In the genomic region with DNA sequence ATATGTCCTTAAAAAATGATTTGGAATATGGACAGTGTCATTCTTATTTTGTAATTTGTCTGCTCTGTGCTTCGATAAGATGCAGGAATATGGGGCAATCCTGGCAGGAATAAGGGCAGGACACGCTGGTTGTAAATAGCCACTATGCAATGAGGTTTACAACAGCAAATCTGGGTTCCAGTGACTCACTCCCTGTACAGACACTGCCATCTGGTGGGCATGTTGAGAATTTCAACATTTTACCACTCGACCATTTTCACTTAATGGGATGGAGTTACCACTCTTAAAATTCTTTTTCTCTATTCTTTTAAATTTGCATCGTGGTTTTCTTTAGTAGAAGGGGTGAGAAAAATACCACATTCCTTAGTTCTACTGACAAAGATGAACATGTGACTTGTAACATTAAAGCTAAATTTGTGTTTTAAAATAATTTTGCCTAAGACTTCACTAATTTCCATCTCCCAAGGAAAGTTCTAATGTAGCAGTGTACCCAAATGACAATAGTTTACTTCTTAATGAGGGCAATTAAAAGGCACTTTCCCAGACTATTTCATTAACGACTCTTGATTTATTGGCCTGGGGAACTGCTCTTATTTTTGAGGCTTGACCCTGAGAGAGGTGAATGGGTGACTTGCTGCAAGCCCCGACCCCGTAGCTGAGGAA, we compare ENCODE assay signal across 8 cellular contexts.
A peak's percentile ranks its signal among the peaks of the same experiment; 100 is the strongest.
DNase-seq lines count a peak whose midpoint lies in the region; ATAC-seq and TF ChIP-seq lines count a peak whose summit lies in the region.

No MANE protein-coding gene starts in this region.

- H3K4me3 ChIP-seq in epithelial cell of proximal tubule (ENCODE audit: low read depth, low read length): no peak overlapping the region

- H3K4me1 Mint-ChIP-seq in activated CD4-positive, alpha-beta memory T cell treated with anti-CD3 and anti-CD28 coated beads, Interleukin-2, amount 10 ng/mL, durations not matched to agents 7 days and 5 days: no peaks in the 10 kb centered on the region
- H3K4me1 Mint-ChIP-seq in naive thymus-derived CD8-positive, alpha-beta T cell: no peaks in the 10 kb centered on the region
- peaks cover 17% of the 10 kb centered on the region for H3K4me1 Mint-ChIP-seq in type B pancreatic cell (ENCODE audit: unreplicated experiment)

- no peaks in the 10 kb centered on the region for H3K27me3 Mint-ChIP-seq in activated CD4-positive, alpha-beta memory T cell treated with anti-CD3 and anti-CD28 coated beads, Interleukin-2, amount 10 ng/mL, durations not matched to agents 7 days and 5 days
- H3K27me3 Mint-ChIP-seq in naive thymus-derived CD8-positive, alpha-beta T cell: peaks cover 0 to 10% (median 4%) of the 10 kb centered on the region in 5 donors
- no peaks in the 10 kb centered on the region for H3K27me3 Mint-ChIP-seq in type B pancreatic cell

- POLR2A ChIA-PET in activated CD4-positive, alpha-beta memory T cell treated with anti-CD3 and anti-CD28 coated beads, Interleukin-2, amount 10 ng/mL, durations not matched to agents 7 days and 5 days (lab: Charles Lee): no interaction called here
- POLR2A ChIA-PET in naive thymus-derived CD8-positive, alpha-beta T cell (lab: Charles Lee): interaction anchor here (0.6 kb wide), 1 partner anchor 180 kb away, joined by 3 read pairs; no protein-coding TSS in a partner anchor

- no peak overlapping the region for H3K4me3 Mint-ChIP-seq in activated CD4-positive, alpha-beta memory T cell treated with anti-CD3 and anti-CD28 coated beads, Interleukin-2, amount 10 ng/mL, durations not matched to agents 7 days and 5 days
- H3K4me3 Mint-ChIP-seq in naive thymus-derived CD8-positive, alpha-beta T cell: no peak overlapping the region
- H3K4me3 Mint-ChIP-seq in type B pancreatic cell: no peak overlapping the region

- DNase-seq in COLO668 (lab: John Stamatoyannopoulos, UW; ENCODE audit: unreplicated experiment): peak; percentile 56
- peak; percentile 33 for DNase-seq in GM19240 (ENCODE audit: insufficient read length, low spot score)
- DNase-seq in NCI-H69 (lab: John Stamatoyannopoulos, UW): peak; percentile 79
- DNase-seq in activated CD4-positive, alpha-beta memory T cell treated with anti-CD3 and anti-CD28 coated beads, Interleukin-2, amount 10 ng/mL, durations not matched to agents 7 days and 5 days: peak; percentile 41
- DNase-seq in epithelial cell of proximal tubule (ENCODE audit: low read depth): no peak
- DNase-seq in naive thymus-derived CD8-positive, alpha-beta T cell: peak in 9 of 10 donors; percentile 16 to 72 (median 57)
- no peak for DNase-seq in type B pancreatic cell (ENCODE audit: extremely low spot score, unreplicated experiment)

- TF ChIP-seq CTCF in epithelial cell of proximal tubule (conservative IDR thresholded peaks at IDR 0.05; ENCODE audit: low read depth, low read length) (peak; percentile 86), type B pancreatic cell (conservative IDR thresholded peaks at IDR 0.05) (peak; percentile 92)

- H3K9me3 Mint-ChIP-seq in activated CD4-positive, alpha-beta memory T cell treated with anti-CD3 and anti-CD28 coated beads, Interleukin-2, amount 10 ng/mL, durations not matched to agents 7 days and 5 days: no peaks in the 10 kb centered on the region
- no peaks in the 10 kb centered on the region for H3K9me3 Mint-ChIP-seq in naive thymus-derived CD8-positive, alpha-beta T cell
- no peaks in the 10 kb centered on the region for H3K9me3 Mint-ChIP-seq in type B pancreatic cell

- H3K36me3 Mint-ChIP-seq in activated CD4-positive, alpha-beta memory T cell treated with anti-CD3 and anti-CD28 coated beads, Interleukin-2, amount 10 ng/mL, durations not matched to agents 7 days and 5 days (ENCODE audit: low read depth): no peaks in the 10 kb centered on the region
- no peaks in the 10 kb centered on the region for H3K36me3 Mint-ChIP-seq in naive thymus-derived CD8-positive, alpha-beta T cell
- peaks cover 3% of the 10 kb centered on the region for H3K36me3 Mint-ChIP-seq in type B pancreatic cell

- peak; percentile 45 for ATAC-seq in HG03520 (IDR thresholded peaks at IDR 0.05; ENCODE audit: unreplicated experiment)
- no peak for ATAC-seq in naive thymus-derived CD8-positive, alpha-beta T cell

- CTCF ChIA-PET in activated CD4-positive, alpha-beta memory T cell treated with anti-CD3 and anti-CD28 coated beads, Interleukin-2, amount 10 ng/mL, durations not matched to agents 7 days and 5 days (lab: Charles Lee): interaction anchor here (1.0 to 1.6 kb wide), 5 partner anchors 9 to 20 kb away, joined by 3 to 11 read pairs (median 4); no protein-coding TSS in a partner anchor

- H3K27ac Mint-ChIP-seq in activated CD4-positive, alpha-beta memory T cell treated with anti-CD3 and anti-CD28 coated beads, Interleukin-2, amount 10 ng/mL, durations not matched to agents 7 days and 5 days: no peak overlapping the region
- H3K27ac Mint-ChIP-seq in naive thymus-derived CD8-positive, alpha-beta T cell: no peak overlapping the region
- H3K27ac Mint-ChIP-seq in type B pancreatic cell: no peak overlapping the region

Comparison
In these comparisons a context has a peak if more than half of its experiments do, and no peak if none do; other contexts are left out.
1. DNase-seq: peak in COLO668 (single experiment), GM19240 (single experiment), NCI-H69 (single experiment), activated CD4-positive, alpha-beta memory T cell treated with anti-CD3 and anti-CD28 coated beads, Interleukin-2, amount 10 ng/mL, durations not matched to agents 7 days and 5 days (single experiment) and naive thymus-derived CD8-positive, alpha-beta T cell (9 of 10); none in epithelial cell of proximal tubule (single experiment) and type B pancreatic cell (single experiment).